ENCODE assay signal across 24 cellular contexts in genomic region chr2:21097331-21097730, GRCh38. TPM values are rescaled to one million over a fixed set of nuclear protein-coding genes. Genes with fewer than 3 reads are reported as not detected.
DNase-seq lines count a peak whose midpoint lies in the region; ATAC-seq, FAIRE-seq and TF ChIP-seq lines count a peak whose summit lies in the region.
"Had no signal": no experiment of that assay in that cellular context is flagged by ENCODE, and none has a peak within 500 bp of the region (broad histone marks: within the 10 kb centered on the region; RNA-seq: fewer than 3 reads in every experiment).

No MANE protein-coding gene starts in this region.

- in situ Hi-C loops in HepG2 (cut with HindIII; ENCODE audit: extremely low pct_ligation_motif_present, low pct_unique_long_range_greater_than_20kb), result no loop called here

- TF ChIP-seq POLR2A in HepG2 (IDR thresholded peaks at IDR 0.05; ENCODE audit: insufficient read depth in 1 of 2, low read depth in 2 of 2, low read length in 2 of 2) (no peak), ovary (IDR thresholded peaks at IDR 0.05) (no peak)

- H3K9ac ChIP-seq in HepG2 (ENCODE audit: insufficient read depth, low read depth, low read length) (peak overlapping the region; percentile 26), smooth muscle cell (ENCODE audit: low read depth) (no peak overlapping the region)

- no peak overlapping the region for H3K4me3 ChIP-seq in hepatocyte
- peak overlapping the region in 2 of 3 experiments; percentile 6 to 16; a peak in 3 of 6 replicates for H3K4me3 ChIP-seq in HepG2 (replicated peaks in 1 of 3; ENCODE audit: insufficient read depth in 1 of 3, low read depth in 2 of 3, low read length in 3 of 3)
- H3K4me3 ChIP-seq in mucosa of descending colon, result no peak overlapping the region
- no peak overlapping the region for H3K4me3 ChIP-seq in ovary
- H3K4me3 ChIP-seq in smooth muscle cell, result no peak overlapping the region
- H3K4me3 ChIP-seq: GM23338, HAP-1 had no signal

- TF ChIP-seq CTCF in hepatocyte (IDR thresholded peaks at IDR 0.05; ENCODE audit: poor library complexity) (no peak), HepG2 (CRISPR knock-in tag; IDR thresholded peaks at IDR 0.05) (no peak), mucosa of descending colon (IDR thresholded peaks at IDR 0.05) (no peak), ovary (IDR thresholded peaks at IDR 0.05) (no peak), smooth muscle cell (IDR thresholded peaks at IDR 0.05; ENCODE audit: borderline replicate concordance, insufficient read depth, poor library complexity, severe bottlenecking) (no peak)

- H3K4me1 ChIP-seq in hepatocyte (ENCODE audit: insufficient read depth), result peaks cover 26% of the 10 kb centered on the region
- peaks cover 63% of the 10 kb centered on the region for H3K4me1 ChIP-seq in HepG2 (ENCODE audit: insufficient read depth, low read length)
- no peaks in the 10 kb centered on the region for H3K4me1 ChIP-seq in mucosa of descending colon (ENCODE audit: low read depth)
- H3K4me1 ChIP-seq in ovary (ENCODE audit: insufficient read depth), result no peaks in the 10 kb centered on the region
- no peaks in the 10 kb centered on the region for H3K4me1 ChIP-seq in smooth muscle cell (ENCODE audit: low read depth)

- H2AFZ ChIP-seq in hepatocyte (no peak overlapping the region), HepG2 (ENCODE audit: low read length) (peak overlapping the region; percentile 51), smooth muscle cell (ENCODE audit: low read depth) (no peak overlapping the region)

- H3K27ac ChIP-seq in hepatocyte (peak overlapping the region; percentile 87), HepG2 (ENCODE audit: extremely low read length, insufficient read depth, low read length) (peak overlapping the region; percentile 63), ovary (no peak overlapping the region), smooth muscle cell (ENCODE audit: low read depth) (no peak overlapping the region)

- intact Hi-C loops in HepG2 (cut with micrococcal nuclease; ENCODE audit: unreplicated experiment), result loop anchor here (2.0 kb wide), 1 partner anchor 27 kb away; no protein-coding TSS in a partner anchor
- intact Hi-C loops in mucosa of descending colon (cut with DNase I, micrococcal nuclease), result no loop called here
- intact Hi-C loops in ovary (cut with DNase I), result no loop called here

- WGBS in hepatocyte (ENCODE audit: low lambda C conversion rate, missing lambda C conversion rate), result 66% methylated on average over 6 of the region's 6 CpGs
- WGBS in HepG2 (ENCODE audit: low lambda C conversion rate), result 3% methylated on average over 6 of the region's 6 CpGs
- WGBS in ovary, 3 donors, result 56 to 60% (median 59%) methylated on average over 6 of the region's 6 CpGs
- 91% methylated on average over 6 of the region's 6 CpGs for WGBS in smooth muscle cell (ENCODE audit: low lambda C conversion rate)

- no peaks in the 10 kb centered on the region for H4K20me1 ChIP-seq in hepatocyte (ENCODE audit: insufficient read depth, poor library complexity, severe bottlenecking)
- H4K20me1 ChIP-seq in HepG2 (ENCODE audit: insufficient read depth, low read length), result no peaks in the 10 kb centered on the region
- no peaks in the 10 kb centered on the region for H4K20me1 ChIP-seq in smooth muscle cell (ENCODE audit: low read depth)

- DNase-seq in hepatocyte (ENCODE audit: low spot score) (peak; percentile 65), HepG2 (ENCODE audit: low spot score) (peak; percentile 67), mucosa of descending colon (peak in 1 of 3 donors; percentile 9), ovary (no peak), smooth muscle cell (lab: John Stamatoyannopoulos, UW; ENCODE audit: unreplicated experiment) (no peak)
- DNase-seq: C1 segment of cervical spinal cord; Calu3; CD4-positive, alpha-beta memory T cell; COR-L47; DMS53; DMS79 treated with DMSO at 0.1 percent for 48 hours; GF-D8; HFFc6 had no signal

- no peak for TF ChIP-seq RAD21 in HepG2 (CRISPR knock-in tag; IDR thresholded peaks at IDR 0.05)

- H3K36me3 ChIP-seq in hepatocyte (replicated peaks; ENCODE audit: insufficient read depth, low read depth) (no peaks in the 10 kb centered on the region), HepG2 (replicated peaks in 1 of 2; ENCODE audit: control insufficient read depth in 1 of 2, insufficient read depth in 2 of 2, low read length in 2 of 2) (no peaks in the 10 kb centered on the region), mucosa of descending colon (ENCODE audit: low read depth) (no peaks in the 10 kb centered on the region), ovary (no peaks in the 10 kb centered on the region), smooth muscle cell (ENCODE audit: low read depth) (no peaks in the 10 kb centered on the region)
- H3K36me3 ChIP-seq: HAP-1 had no signal

- BruUV-seq in HepG2 (replicated peaks; lab: Mats Ljungman, UMichigan), result no TSS peak

- FAIRE-seq in HepG2 (lab: Jason Lieb, UNC), result peak; percentile 69
- FAIRE-seq: GM12891, GM18507, H54 had no signal

- peak; percentile 49 for ATAC-seq in HepG2
- peak; percentile 51 for ATAC-seq in mucosa of descending colon
- ATAC-seq in GM19395 (IDR thresholded peaks at IDR 0.05; ENCODE audit: unreplicated experiment), result no peak
- ATAC-seq: GM23338 had no signal

- H3K9me3 ChIP-seq in hepatocyte (ENCODE audit: low read depth) (no peaks in the 10 kb centered on the region), HepG2 (ENCODE audit: low read length) (no peaks in the 10 kb centered on the region), mucosa of descending colon (no peaks in the 10 kb centered on the region), ovary (no peaks in the 10 kb centered on the region), smooth muscle cell (replicated peaks; ENCODE audit: low read depth) (no peaks in the 10 kb centered on the region)
- H3K9me3 ChIP-seq: HAP-1 had no signal

- H3K27me3 ChIP-seq in hepatocyte, result no peaks in the 10 kb centered on the region
- no peaks in the 10 kb centered on the region for H3K27me3 ChIP-seq in HepG2 (ENCODE audit: control insufficient read depth in 1 of 2, insufficient read depth in 2 of 2, low read length in 2 of 2)
- no peaks in the 10 kb centered on the region for H3K27me3 ChIP-seq in ovary
- H3K27me3 ChIP-seq in smooth muscle cell (ENCODE audit: low read depth), result no peaks in the 10 kb centered on the region

- peak in 1 of 2 experiments; percentile 72; a peak in 1 of 4 replicates for TF ChIP-seq EP300 in HepG2 (IDR thresholded peaks at IDR 0.05; ENCODE audit: low read depth in 2 of 2, low read length in 2 of 2)
- TF ChIP-seq EP300 in HepG2 (CRISPR knock-in tag; IDR thresholded peaks at IDR 0.05; ENCODE audit: borderline replicate concordance), result no peak
- TF ChIP-seq EP300 in ovary (IDR thresholded peaks at IDR 0.05), result no peak

- H3K4me2 ChIP-seq in hepatocyte (peak overlapping the region; percentile 53), HepG2 (ENCODE audit: low read depth, low read length) (peak overlapping the region; percentile 68), smooth muscle cell (no peak overlapping the region)
- H3K4me2 ChIP-seq: GM23338 had no signal

- H3K79me2 ChIP-seq in hepatocyte, result no peaks in the 10 kb centered on the region
- no peaks in the 10 kb centered on the region for H3K79me2 ChIP-seq in HepG2 (ENCODE audit: insufficient read depth, low read length)
- H3K79me2 ChIP-seq in smooth muscle cell (ENCODE audit: low read depth), result no peaks in the 10 kb centered on the region

- CTCF ChIA-PET in HepG2 (lab: Yijun Ruan, JAX; ENCODE audit: low intra/inter-chr PET ratio, low total read pairs), result no interaction called here

- POLR2A ChIA-PET in HepG2 (lab: Yijun Ruan, JAX), result interaction anchor here (0.9 to 6.4 kb wide), 7 partner anchors 27 to 77 kb away, joined by 3 to 50 read pairs (median 19); partner anchors contain the start of gene APOB

- H3F3A ChIP-seq in smooth muscle cell (ENCODE audit: low read depth), result no peaks in the 10 kb centered on the region

- H3K9me2 ChIP-seq in hepatocyte (replicated peaks; ENCODE audit: insufficient read depth), result no peaks in the 10 kb centered on the region

RNA-seq across cellular contexts. Expression of gene TDRD15, which starts 26.4 kb away (rescaled TPM):
- 0.07 and 0.08 TPM in 2 replicates for total RNA-seq in hepatocyte
- not detected in 2 replicates for polyA plus RNA-seq in hepatocyte
- total RNA-seq in HepG2 (2016; rRNA removed; fragmentation: Illumina TruSeq; extraction: Trizol), result 0.28 and 0.29 TPM in 2 replicates
- not detected in 2 replicates for total RNA-seq in HepG2 (2016; cell fraction: cytosol; rRNA removed; fragmentation: Illumina TruSeq; extraction: Trizol; ENCODE audit: low read depth)
- 0.24 and 0.30 TPM in 2 replicates for total RNA-seq in HepG2 (2016; cell fraction: insoluble cytoplasmic fraction; rRNA removed; fragmentation: Illumina TruSeq; extraction: Trizol)
- 0.03 and 0.09 TPM in 2 replicates for total RNA-seq in HepG2 (2016; cell fraction: membrane; rRNA removed; fragmentation: Illumina TruSeq; extraction: Trizol)
- total RNA-seq in HepG2 (2016; cell fraction: nucleus; rRNA removed; fragmentation: Illumina TruSeq; extraction: Trizol), result 1.7 TPM in 2 replicates
- 0.07 and 0.12 TPM in 2 replicates for polyA plus RNA-seq in HepG2 (2011; rRNA removed)
- 0.01 and 0.03 TPM in 2 replicates for polyA plus RNA-seq in HepG2 (2011; cell fraction: cytosol; rRNA removed)
- 0.14 and 0.29 TPM in 2 replicates for polyA plus RNA-seq in HepG2 (2011; cell fraction: nucleus; rRNA removed)
- 0.08 and 0.23 TPM in 2 replicates for polyA plus RNA-seq in HepG2 (2012)
- not detected in 2 replicates for polyA plus RNA-seq in HepG2 (2016; cell fraction: cytosol; fragmentation: Illumina TruSeq; extraction: Trizol; ENCODE audit: low read depth)
- polyA plus RNA-seq in HepG2 (2016; cell fraction: insoluble cytoplasmic fraction; fragmentation: Illumina TruSeq; extraction: Trizol; ENCODE audit: low read depth), result 0.23 TPM in 2 replicates
- polyA plus RNA-seq in HepG2 (2016; cell fraction: membrane; fragmentation: Illumina TruSeq; extraction: Trizol; ENCODE audit: low read depth), result not detected in 2 replicates
- polyA plus RNA-seq in HepG2 (2016; cell fraction: nucleus; fragmentation: Illumina TruSeq; extraction: Trizol; ENCODE audit: insufficient read depth, low read depth), result 0.61 and 0.62 TPM in 2 replicates
- 0.22 TPM in 1 of 2 replicates, not detected in the other for polyA minus RNA-seq in HepG2 (2011; rRNA and poly(A)+ RNA removed; ENCODE audit: low replicate concordance)
- 0.20 TPM in 1 of 2 replicates, not detected in the other for polyA minus RNA-seq in HepG2 (2011; cell fraction: cytosol; rRNA and poly(A)+ RNA removed)
- 7.6 and 9.0 TPM in 2 replicates for polyA minus RNA-seq in HepG2 (2011; cell fraction: nucleus; rRNA and poly(A)+ RNA removed)
- not detected for total RNA-seq in mucosa of descending colon
- under 1 TPM in 1 of 7 donors, not detected in 6; 0.23 TPM for total RNA-seq in ovary
- not detected for polyA plus RNA-seq in ovary
- total RNA-seq in smooth muscle cell, result not detected in 2 replicates
- polyA plus RNA-seq in smooth muscle cell, result not detected in 2 replicates
- total RNA-seq: A172, A673, Calu3, G401, HFFc6 had no signal
- polyA plus RNA-seq: BJ, GM23338 had no signal

RNA-seq across cellular contexts. Expression of gene APOB, which starts 53.5 kb away (rescaled TPM):
- 804 and 814 TPM in 2 replicates for total RNA-seq in hepatocyte
- 123 and 184 TPM in 2 replicates for polyA plus RNA-seq in hepatocyte
- 2,017 and 2,515 TPM in 2 replicates for total RNA-seq in HepG2 (2016; rRNA removed; fragmentation: Illumina TruSeq; extraction: Trizol)
- 102 and 113 TPM in 2 replicates for total RNA-seq in HepG2 (2016; cell fraction: cytosol; rRNA removed; fragmentation: Illumina TruSeq; extraction: Trizol; ENCODE audit: low read depth)
- 1,811 and 2,334 TPM in 2 replicates for total RNA-seq in HepG2 (2016; cell fraction: insoluble cytoplasmic fraction; rRNA removed; fragmentation: Illumina TruSeq; extraction: Trizol)
- 341 and 391 TPM in 2 replicates for total RNA-seq in HepG2 (2016; cell fraction: membrane; rRNA removed; fragmentation: Illumina TruSeq; extraction: Trizol)
- total RNA-seq in HepG2 (2016; cell fraction: nucleus; rRNA removed; fragmentation: Illumina TruSeq; extraction: Trizol), result 3,623 and 4,305 TPM in 2 replicates
- 1,226 and 1,569 TPM in 2 replicates for polyA plus RNA-seq in HepG2 (2011; rRNA removed)
- polyA plus RNA-seq in HepG2 (2011; cell fraction: cytosol; rRNA removed), result 779 and 1,118 TPM in 2 replicates
- 609 and 698 TPM in 2 replicates for polyA plus RNA-seq in HepG2 (2011; cell fraction: nucleus; rRNA removed)
- 1,387 and 2,007 TPM in 2 replicates for polyA plus RNA-seq in HepG2 (2012)
- polyA plus RNA-seq in HepG2 (2016; cell fraction: cytosol; fragmentation: Illumina TruSeq; extraction: Trizol; ENCODE audit: low read depth), result 27.1 and 29.9 TPM in 2 replicates
- polyA plus RNA-seq in HepG2 (2016; cell fraction: insoluble cytoplasmic fraction; fragmentation: Illumina TruSeq; extraction: Trizol; ENCODE audit: low read depth), result 658 and 677 TPM in 2 replicates
- polyA plus RNA-seq in HepG2 (2016; cell fraction: membrane; fragmentation: Illumina TruSeq; extraction: Trizol; ENCODE audit: low read depth), result 39.5 and 51.6 TPM in 2 replicates
- 1,507 and 1,591 TPM in 2 replicates for polyA plus RNA-seq in HepG2 (2016; cell fraction: nucleus; fragmentation: Illumina TruSeq; extraction: Trizol; ENCODE audit: insufficient read depth, low read depth)
- polyA minus RNA-seq in HepG2 (2011; rRNA and poly(A)+ RNA removed; ENCODE audit: low replicate concordance), result 3.3 and 5,189 TPM in 2 replicates
- polyA minus RNA-seq in HepG2 (2011; cell fraction: cytosol; rRNA and poly(A)+ RNA removed), result 4,783 and 5,517 TPM in 2 replicates
- polyA minus RNA-seq in HepG2 (2011; cell fraction: nucleus; rRNA and poly(A)+ RNA removed), result 3,357 and 4,547 TPM in 2 replicates
- total RNA-seq in mucosa of descending colon, result under 1 TPM; 0.34 to 0.55 (median 0.47) TPM
- 1 to 10 TPM in 5 of 7 donors, under 1 TPM in 2; 0.13 to 4.8 (median 1.5) TPM for total RNA-seq in ovary
- polyA plus RNA-seq in ovary, result under 1 TPM; 0.13 to 0.45 TPM
- total RNA-seq in smooth muscle cell, result under 0.01 and 0.09 TPM in 2 replicates
- polyA plus RNA-seq in smooth muscle cell, result 0.06 and 0.09 TPM in 2 replicates
- total RNA-seq: A172; A673; CD4-positive, alpha-beta memory T cell; Daoy; G401; HFFc6 had no signal
- polyA plus RNA-seq: CD4-positive, alpha-beta memory T cell had no signal

Comparison
In these comparisons a context has a peak if more than half of its experiments do, and no peak if none do; other contexts are left out.
1. DNase-seq: peak in hepatocyte (single experiment) and HepG2 (single experiment); none in ovary (0 of 5) and smooth muscle cell (single experiment).
2. H3K27ac ChIP-seq: peak in hepatocyte (single experiment) and HepG2 (single experiment); none in ovary (0 of 2) and smooth muscle cell (single experiment).
3. H3K4me3 ChIP-seq: peak in HepG2 (2 of 3); none in hepatocyte (single experiment), mucosa of descending colon (single experiment), ovary (single experiment) and smooth muscle cell (single experiment).
4. RNA of gene APOB, which starts 53.5 kb away (total RNA-seq): 102 to 4,305 TPM in HepG2 and 804 to 814 TPM in hepatocyte; 0.13 to 4.8 TPM in ovary, 0.34 to 0.55 TPM in mucosa of descending colon and under 0.01 to 0.09 TPM in smooth muscle cell; every median in the first group is over 10 times any median in the second.